In the genomic region with DNA sequence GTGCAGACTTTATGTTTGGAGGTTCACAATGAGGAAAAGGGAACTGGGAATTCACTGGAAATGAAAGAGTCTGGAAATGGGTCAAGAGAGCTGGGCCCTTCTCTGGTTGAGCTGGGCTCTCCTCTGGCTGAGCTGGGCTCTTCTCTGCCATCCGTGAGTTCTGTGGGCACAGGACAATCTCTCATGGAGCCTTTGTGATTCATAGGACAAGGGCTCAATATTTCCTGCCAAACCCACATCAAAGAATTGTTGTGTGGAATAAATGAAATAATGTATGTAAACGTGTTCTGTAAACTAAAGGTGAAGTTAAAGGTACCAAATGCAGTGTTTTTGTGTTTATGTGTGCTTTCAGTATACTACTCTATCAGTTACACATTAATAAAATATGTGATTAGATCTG, we compare ENCODE assay signal across 27 cellular contexts.
"Had no signal": no experiment of that assay in that cellular context is flagged by ENCODE, and none has a peak within 500 bp of the region (broad histone marks: within the 10 kb centered on the region; RNA-seq: fewer than 3 reads in every experiment).

No MANE protein-coding gene starts in this region.

- H3K9me3 ChIP-seq: ascending aorta, body of pancreas, breast epithelium had no signal

- H3K4me1 ChIP-seq: ascending aorta, body of pancreas, breast epithelium had no signal

- DNase-seq: activated B cell treated with CpG ODN at 0.5 μM for 24 hours; activated CD4-positive, alpha-beta memory T cell treated with anti-CD3 and anti-CD28 coated beads for 36 hours; activated CD4-positive, alpha-beta T cell treated with anti-CD3 and anti-CD28 coated beads for 4 hours; activated CD4-positive, alpha-beta T cell treated with anti-CD3 and anti-CD28 coated beads, Interleukin-2, amount 10 ng/mL, durations not matched to agents 24 days and 14 days; activated CD4-positive, alpha-beta T cell treated with anti-CD3 and anti-CD28 coated beads, Interleukin-2, amount 50 U/mL, for 1 hour; activated CD4-positive, alpha-beta T cell treated with anti-CD3 and anti-CD28 coated beads, Interleukin-2, amount 50 U/mL, for 4 hours; activated CD4-positive, CD25-positive, alpha-beta regulatory T cell treated with anti-CD3 and anti-CD28 coated beads, Interleukin-2, amount 50 U/mL, for 72 hours; activated CD8-positive, alpha-beta memory T cell treated with anti-CD3 and anti-CD28 coated beads, Interleukin-2, amount 50 U/mL, for 4 hours; activated CD8-positive, alpha-beta T cell treated with anti-CD3 and anti-CD28 coated beads for 36 hours; activated effector memory CD4-positive, alpha-beta T cell treated with anti-CD3 and anti-CD28 coated beads, Interleukin-2, amount 50 U/mL, for 16 hours; activated naive CD4-positive, alpha-beta T cell treated with anti-CD3 and anti-CD28 coated beads, Interleukin-2, amount 10 ng/mL, durations not matched to agents 7 days and 5 days; activated naive CD4-positive, alpha-beta T cell treated with Interleukin-2 at 50 U/mL for 16 hours; activated naive CD8-positive, alpha-beta T cell treated with anti-CD3 and anti-CD28 coated beads, Interleukin-2, amount 10 ng/mL, durations not matched to agents 7 days and 5 days; activated naive CD8-positive, alpha-beta T cell treated with anti-CD3 and anti-CD28 coated beads, Interleukin-2, amount 50 U/mL, for 24 hours; activated T-cell treated with anti-CD3 and anti-CD28 coated beads for 4 hours; activated T-cell treated with anti-CD3 and anti-CD28 coated beads, Interleukin-2, amount 50 U/mL, for 1 hour; activated T-cell treated with anti-CD3 and anti-CD28 coated beads, Interleukin-2, amount 50 U/mL, for 4 hours; activated T-cell treated with anti-CD3 and anti-CD28 coated beads, Interleukin-2, amount 50 U/mL, for 72 hours; amygdala; anterior cingulate cortex; body of pancreas; brain microvascular endothelial cell; central memory CD4-positive, alpha-beta T cell; T-helper 2 cell; T-helper 9 cell had no signal

- H3K4me3 ChIP-seq: ascending aorta, body of pancreas, breast epithelium had no signal

- H3K27ac ChIP-seq: ascending aorta, body of pancreas, brain microvascular endothelial cell had no signal

- H3K27me3 ChIP-seq: ascending aorta, body of pancreas, brain microvascular endothelial cell, breast epithelium had no signal

- H3K36me3 ChIP-seq: ascending aorta, brain microvascular endothelial cell, breast epithelium had no signal
